ENCODE assay signal across 12 cellular contexts in genomic region chr17:21434976-21435375, GRCh38. TPM values are rescaled to one million over a fixed set of nuclear protein-coding genes. Genes with fewer than 3 reads are reported as not detected.
"Had no signal": no experiment of that assay in that cellular context is flagged by ENCODE, and none has a peak within 500 bp of the region (broad histone marks: within the 10 kb centered on the region; RNA-seq: fewer than 3 reads in every experiment).

No MANE protein-coding gene starts in this region.

RNA-seq across cellular contexts. Expression of gene KCNJ12, which starts 58.8 kb away (rescaled TPM):
- total RNA-seq: activated B cell treated with CpG ODN at 0.5 μM for 24 hours; activated CD4-positive, alpha-beta memory T cell treated with anti-CD3 and anti-CD28 coated beads for 36 hours; activated CD4-positive, alpha-beta memory T cell treated with anti-CD3 and anti-CD28 coated beads, Interleukin-2, amount 10 ng/mL, durations not matched to agents 7 days and 5 days; activated CD4-positive, alpha-beta T cell treated with anti-CD3 and anti-CD28 coated beads for 36 hours; activated CD4-positive, alpha-beta T cell treated with anti-CD3 and anti-CD28 coated beads, Interleukin-2, amount 10 ng/mL, durations not matched to agents 24 days and 14 days; activated CD4-positive, alpha-beta T cell treated with anti-CD3 and anti-CD28 coated beads, Interleukin-2, amount 10 ng/mL, durations not matched to agents 7 days and 5 days; activated CD8-positive, alpha-beta memory T cell treated with anti-CD3 and anti-CD28 coated beads for 36 hours; activated CD8-positive, alpha-beta memory T cell treated with anti-CD3 and anti-CD28 coated beads, Interleukin-2, amount 10 ng/mL, durations not matched to agents 7 days and 5 days; activated CD8-positive, alpha-beta T cell treated with anti-CD3 and anti-CD28 coated beads for 36 hours; activated CD8-positive, alpha-beta T cell treated with anti-CD3 and anti-CD28 coated beads, Interleukin-2, amount 10 ng/mL, durations not matched to agents 7 days and 5 days; T-helper 1 cell treated with Interleukin-12 subunit alpha and Interleukin-12 subunit beta and Interleukin-4 antibody, amounts not matched to agents 30 ng/mL and 1 ng/mL, for 36 hours; T-helper 2 cell treated with Interferon-gamma antibody and Interleukin-4, amounts not matched to agents 100 ng/mL and 5 ng/mL, for 36 hours had no signal
